ENCODE assay signal across 1 cellular context in genomic region chr3:172161390-172161789, GRCh38.
TF ChIP-seq lines count a peak whose summit lies in the region.

No MANE protein-coding gene starts in this region.

TF ChIP-seq in HepG2, 621 proteins besides CTCF, POLR2A, EP300 and RAD21 (continued from another document):
- TF ChIP-seq POLR2AphosphoS5 (IDR thresholded peaks at IDR 0.05; ENCODE audit: low read depth, low read length): peak; percentile 40; the same call in 1 of the 2 replicates
- no peak for TF ChIP-seq ZNF441 (CRISPR knock-in tag; IDR thresholded peaks at IDR 0.05; ENCODE audit: borderline replicate concordance)
- no peak for TF ChIP-seq ZNF317 (CRISPR knock-in tag; IDR thresholded peaks at IDR 0.05)
- TF ChIP-seq BCLAF1 (IDR thresholded peaks at IDR 0.05): no peak
- TF ChIP-seq MIER2 (CRISPR knock-in tag; IDR thresholded peaks at IDR 0.05): no peak
- no peak for TF ChIP-seq TARDBP (CRISPR knock-in tag; IDR thresholded peaks at IDR 0.05)
- TF ChIP-seq SP5 (CRISPR knock-in tag; IDR thresholded peaks at IDR 0.05; ENCODE audit: borderline replicate concordance, low read depth): no peak
- no peak for TF ChIP-seq USF2 (IDR thresholded peaks at IDR 0.05; ENCODE audit: low read depth, low read length)
- TF ChIP-seq USF2 (CRISPR knock-in tag; IDR thresholded peaks at IDR 0.05; ENCODE audit: borderline replicate concordance): no peak
- no peak for TF ChIP-seq TIGD3 (CRISPR knock-in tag; IDR thresholded peaks at IDR 0.05; ENCODE audit: borderline replicate concordance)
- peak; percentile 97 for TF ChIP-seq RBM22 (optimal IDR thresholded peaks at IDR 0.05; ENCODE audit: low read length)
TF ChIP-seq in HepG2: peak in this region for 4.
